Comparison of ENCODE assay signal across 9 cellular contexts in the genomic region with DNA sequence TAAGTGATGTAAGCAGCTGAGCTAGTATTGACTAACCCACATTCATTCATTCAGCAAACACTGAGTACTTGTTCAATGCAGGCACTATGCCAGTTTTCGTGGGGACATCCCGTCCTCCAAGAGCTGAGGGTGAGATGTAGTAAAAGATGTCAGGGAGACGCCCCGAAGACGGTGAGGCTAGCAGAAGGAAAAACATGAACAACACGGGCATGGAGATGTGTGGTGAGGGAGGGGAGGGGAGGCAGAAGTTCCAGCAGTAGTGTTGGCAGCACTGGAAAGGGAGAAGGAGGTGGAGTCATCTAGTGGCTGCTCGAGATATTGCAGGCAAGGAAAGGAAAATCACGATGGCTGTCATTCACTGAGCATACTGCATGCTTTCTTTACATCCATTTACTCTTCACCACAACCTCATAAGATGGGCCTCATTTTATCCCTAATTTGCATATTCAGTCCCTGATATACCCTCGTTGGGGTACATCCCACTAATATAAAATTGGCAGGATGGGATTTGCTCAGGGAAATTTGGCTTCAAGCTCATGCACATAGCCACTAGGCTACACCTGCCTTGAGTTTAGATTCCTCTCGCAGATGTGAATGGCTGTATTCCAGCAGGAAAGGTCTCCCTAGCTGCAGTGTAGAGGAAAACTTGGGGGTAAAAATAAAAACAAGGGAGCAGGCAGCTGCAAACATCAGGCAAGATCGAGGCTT. TPM values are rescaled to one million over a fixed set of nuclear protein-coding genes. Genes with fewer than 3 reads are reported as not detected.
DNase-seq lines count a peak whose midpoint lies in the region; ATAC-seq and TF ChIP-seq lines count a peak whose summit lies in the region.
"Had no signal": no experiment of that assay in that cellular context is flagged by ENCODE, and none has a peak within 500 bp of the region (broad histone marks: within the 10 kb centered on the region; RNA-seq: fewer than 3 reads in every experiment).

No MANE protein-coding gene starts in this region.

- H3K36me3 ChIP-seq in naive thymus-derived CD4-positive, alpha-beta T cell (ENCODE audit: control insufficient read depth in 2 of 3, insufficient read depth in 3 of 3, low read length in 3 of 3) = no peaks in the 10 kb centered on the region
- H3K36me3 ChIP-seq in upper lobe of left lung = no peaks in the 10 kb centered on the region

- CTCF ChIA-PET in activated CD8-positive, alpha-beta memory T cell treated with anti-CD3 and anti-CD28 coated beads, Interleukin-2, amount 10 ng/mL, durations not matched to agents 7 days and 5 days (lab: Charles Lee) = interaction anchor here (0.8 to 1.9 kb wide), 8 partner anchors 9 to 302 kb away, joined by 3 to 13 read pairs (median 3); no protein-coding TSS in a partner anchor
- CTCF ChIA-PET in naive thymus-derived CD4-positive, alpha-beta T cell (lab: Charles Lee) = interaction anchor here (0.5 to 1.2 kb wide), 3 partner anchors 11 to 373 kb away, joined by 3 to 4 read pairs (median 3); no protein-coding TSS in a partner anchor

- no peak overlapping the region for H3K27ac Mint-ChIP-seq in activated CD8-positive, alpha-beta memory T cell treated with anti-CD3 and anti-CD28 coated beads, Interleukin-2, amount 10 ng/mL, durations not matched to agents 7 days and 5 days
- H3K27ac Mint-ChIP-seq in naive thymus-derived CD4-positive, alpha-beta T cell = no peak overlapping the region
- H3K27ac Mint-ChIP-seq: dendritic cell treated with granulocyte-macrophage colony-stimulating factor and Interleukin-4, amounts not matched to agents 40 ng/mL and 50 ng/mL, for 4 days had no signal

- no peaks in the 10 kb centered on the region for H3K36me3 Mint-ChIP-seq in activated CD8-positive, alpha-beta memory T cell treated with anti-CD3 and anti-CD28 coated beads, Interleukin-2, amount 10 ng/mL, durations not matched to agents 7 days and 5 days
- H3K36me3 Mint-ChIP-seq in naive thymus-derived CD4-positive, alpha-beta T cell = no peaks in the 10 kb centered on the region

- peaks cover 4 to 7% of the 10 kb centered on the region in 2 donors for H3K4me1 ChIP-seq in naive thymus-derived CD4-positive, alpha-beta T cell (ENCODE audit: control insufficient read depth in 2 of 2, insufficient read depth in 2 of 2, low read length in 2 of 2)
- H3K4me1 ChIP-seq in upper lobe of left lung = peaks cover 15 to 22% (median 20%) of the 10 kb centered on the region in 4 donors

- no peak overlapping the region for H3K27ac ChIP-seq in naive thymus-derived CD4-positive, alpha-beta T cell (ENCODE audit: low read depth, low read length)
- H3K27ac ChIP-seq in upper lobe of left lung = no peak overlapping the region

- peaks cover 0 to 6% of the 10 kb centered on the region in 2 donors for H3K27me3 ChIP-seq in naive thymus-derived CD4-positive, alpha-beta T cell (ENCODE audit: control insufficient read depth in 2 of 2, insufficient read depth in 2 of 2, low read length in 2 of 2)
- H3K27me3 ChIP-seq in upper lobe of left lung = no peaks in the 10 kb centered on the region

- no peak for TF ChIP-seq POLR2A in upper lobe of left lung (IDR thresholded peaks at IDR 0.05)

- H3K27me3 Mint-ChIP-seq in activated CD8-positive, alpha-beta memory T cell treated with anti-CD3 and anti-CD28 coated beads, Interleukin-2, amount 10 ng/mL, durations not matched to agents 7 days and 5 days = peaks cover 25% of the 10 kb centered on the region
- H3K27me3 Mint-ChIP-seq in naive thymus-derived CD4-positive, alpha-beta T cell = peaks cover 25 to 52% (median 43%) of the 10 kb centered on the region in 5 donors

- POLR2A ChIA-PET in naive thymus-derived CD4-positive, alpha-beta T cell (lab: Charles Lee) = no interaction called here

- peak; percentile 35 for DNase-seq in NCI-H1092 treated with DMSO at 0.1 percent for 48 hours (lab: John Stamatoyannopoulos, UW)
- DNase-seq in NCI-H1092 (lab: John Stamatoyannopoulos, UW) = no peak
- DNase-seq in NCI-H446 treated with DMSO at 0.1 percent for 48 hours (lab: John Stamatoyannopoulos, UW) = peak; percentile 5
- DNase-seq in activated CD8-positive, alpha-beta memory T cell treated with anti-CD3 and anti-CD28 coated beads, Interleukin-2, amount 10 ng/mL, durations not matched to agents 7 days and 5 days = peak; percentile 69
- peak; percentile 36 for DNase-seq in fibroblast of gingiva (ENCODE audit: low read depth)
- peak in 6 of 9 donors; percentile 17 to 36 (median 26) for DNase-seq in naive thymus-derived CD4-positive, alpha-beta T cell
- DNase-seq in upper lobe of left lung = peak in 1 of 2 donors; percentile 53

- TF ChIP-seq CTCF in upper lobe of left lung (IDR thresholded peaks at IDR 0.05) = peak; percentile 84 to 98 (median 94)

- 14 to 18% methylated on average over 11 of the region's 11 CpGs for WGBS in upper lobe of left lung, 2 donors

- H3K4me3 Mint-ChIP-seq in activated CD8-positive, alpha-beta memory T cell treated with anti-CD3 and anti-CD28 coated beads, Interleukin-2, amount 10 ng/mL, durations not matched to agents 7 days and 5 days = no peak overlapping the region
- no peak overlapping the region for H3K4me3 Mint-ChIP-seq in naive thymus-derived CD4-positive, alpha-beta T cell
- H3K4me3 Mint-ChIP-seq: dendritic cell treated with granulocyte-macrophage colony-stimulating factor and Interleukin-4, amounts not matched to agents 40 ng/mL and 50 ng/mL, for 4 days had no signal

- no peaks in the 10 kb centered on the region for H3K9me3 Mint-ChIP-seq in activated CD8-positive, alpha-beta memory T cell treated with anti-CD3 and anti-CD28 coated beads, Interleukin-2, amount 10 ng/mL, durations not matched to agents 7 days and 5 days (ENCODE audit: low read depth)
- H3K9me3 Mint-ChIP-seq in naive thymus-derived CD4-positive, alpha-beta T cell = peaks cover 0 to 4% (median 0%) of the 10 kb centered on the region in 11 donors
- H3K9me3 Mint-ChIP-seq: dendritic cell treated with granulocyte-macrophage colony-stimulating factor and Interleukin-4, amounts not matched to agents 40 ng/mL and 50 ng/mL, for 4 days had no signal

- H3K9me3 ChIP-seq in naive thymus-derived CD4-positive, alpha-beta T cell (ENCODE audit: control insufficient read depth in 2 of 3, low read length in 3 of 3) = no peaks in the 10 kb centered on the region
- no peaks in the 10 kb centered on the region for H3K9me3 ChIP-seq in upper lobe of left lung

- peaks cover 10% of the 10 kb centered on the region for H3K4me1 Mint-ChIP-seq in activated CD8-positive, alpha-beta memory T cell treated with anti-CD3 and anti-CD28 coated beads, Interleukin-2, amount 10 ng/mL, durations not matched to agents 7 days and 5 days
- H3K4me1 Mint-ChIP-seq in naive thymus-derived CD4-positive, alpha-beta T cell = peaks cover 9 to 22% (median 15%) of the 10 kb centered on the region in 7 donors

- intact Hi-C loops in naive thymus-derived CD4-positive, alpha-beta T cell (cut with micrococcal nuclease) = loop anchor here (5.0 to 10.0 kb wide), 5 partner anchors 87 to 731 kb away; partner anchors contain the start of genes FOXD2 (in 2 of the 2) and STIL (in 1 of the 2)

- no peak overlapping the region for H3K4me3 ChIP-seq in naive thymus-derived CD4-positive, alpha-beta T cell (ENCODE audit: low read length)
- no peak overlapping the region for H3K4me3 ChIP-seq in upper lobe of left lung

- ATAC-seq in HG02642 (IDR thresholded peaks at IDR 0.05; ENCODE audit: poor library complexity, unreplicated experiment) (peak; percentile 40), upper lobe of left lung (ENCODE audit: low FRiP score in 2 of 2) (peak; percentile 75 to 78)
- peak; percentile 46 for ATAC-seq in activated CD8-positive, alpha-beta memory T cell treated with anti-CD3 and anti-CD28 coated beads, Interleukin-2, amount 10 ng/mL, durations not matched to agents 7 days and 5 days
- peak; percentile 76 for ATAC-seq in naive thymus-derived CD4-positive, alpha-beta T cell

- TF ChIP-seq EP300 in upper lobe of left lung (IDR thresholded peaks at IDR 0.05) = no peak

RNA-seq across cellular contexts. Expression of gene PDZK1IP1, which starts 14.5 kb away (rescaled TPM):
- total RNA-seq in activated CD8-positive, alpha-beta memory T cell treated with anti-CD3 and anti-CD28 coated beads, Interleukin-2, amount 10 ng/mL, durations not matched to agents 7 days and 5 days = not detected
- total RNA-seq in naive thymus-derived CD4-positive, alpha-beta T cell = not detected
- polyA plus RNA-seq in naive thymus-derived CD4-positive, alpha-beta T cell = not detected
- 10 to 100 TPM; 17.8 to 57.6 (median 41.4) TPM for total RNA-seq in upper lobe of left lung

RNA-seq across cellular contexts. Expression of gene CYP4A22, which starts 38.1 kb away (rescaled TPM):
- total RNA-seq in activated CD8-positive, alpha-beta memory T cell treated with anti-CD3 and anti-CD28 coated beads, Interleukin-2, amount 10 ng/mL, durations not matched to agents 7 days and 5 days = not detected
- total RNA-seq in naive thymus-derived CD4-positive, alpha-beta T cell = not detected
- polyA plus RNA-seq in naive thymus-derived CD4-positive, alpha-beta T cell = not detected
- total RNA-seq in upper lobe of left lung = 1 to 10 TPM in 4 of 6 donors, under 1 TPM in 2; 0.13 to 3.1 (median 1.6) TPM

RNA-seq across cellular contexts. Expression of gene TAL1, which starts 56.6 kb away (rescaled TPM):
- total RNA-seq in activated CD8-positive, alpha-beta memory T cell treated with anti-CD3 and anti-CD28 coated beads, Interleukin-2, amount 10 ng/mL, durations not matched to agents 7 days and 5 days = not detected
- total RNA-seq in naive thymus-derived CD4-positive, alpha-beta T cell = 1 to 10 TPM in 1 of 5 experiments, under 1 TPM in 1, not detected in 3; 0.42 to 4.0 TPM
- polyA plus RNA-seq in naive thymus-derived CD4-positive, alpha-beta T cell = not detected
- total RNA-seq in upper lobe of left lung = 10 to 100 TPM in 4 of 6 donors, 1 to 10 TPM in 2; 4.2 to 16.4 (median 10.8) TPM

Comparison
In these comparisons a context has a peak if more than half of its experiments do, and no peak if none do; other contexts are left out.
1. RNA of gene PDZK1IP1, which starts 14.5 kb away (total RNA-seq): 17.8 to 57.6 TPM in upper lobe of left lung; not detected in activated CD8-positive, alpha-beta memory T cell treated with anti-CD3 and anti-CD28 coated beads, Interleukin-2, amount 10 ng/mL, durations not matched to agents 7 days and 5 days and not detected in naive thymus-derived CD4-positive, alpha-beta T cell; every median in the first group is over 10 times any median in the second.
2. Peak in every context shown above with its lines, with median percentiles within 50 percentile points of each other: ATAC-seq.